Comparison of ENCODE assay signal across 9 cellular contexts in the genomic region with DNA sequence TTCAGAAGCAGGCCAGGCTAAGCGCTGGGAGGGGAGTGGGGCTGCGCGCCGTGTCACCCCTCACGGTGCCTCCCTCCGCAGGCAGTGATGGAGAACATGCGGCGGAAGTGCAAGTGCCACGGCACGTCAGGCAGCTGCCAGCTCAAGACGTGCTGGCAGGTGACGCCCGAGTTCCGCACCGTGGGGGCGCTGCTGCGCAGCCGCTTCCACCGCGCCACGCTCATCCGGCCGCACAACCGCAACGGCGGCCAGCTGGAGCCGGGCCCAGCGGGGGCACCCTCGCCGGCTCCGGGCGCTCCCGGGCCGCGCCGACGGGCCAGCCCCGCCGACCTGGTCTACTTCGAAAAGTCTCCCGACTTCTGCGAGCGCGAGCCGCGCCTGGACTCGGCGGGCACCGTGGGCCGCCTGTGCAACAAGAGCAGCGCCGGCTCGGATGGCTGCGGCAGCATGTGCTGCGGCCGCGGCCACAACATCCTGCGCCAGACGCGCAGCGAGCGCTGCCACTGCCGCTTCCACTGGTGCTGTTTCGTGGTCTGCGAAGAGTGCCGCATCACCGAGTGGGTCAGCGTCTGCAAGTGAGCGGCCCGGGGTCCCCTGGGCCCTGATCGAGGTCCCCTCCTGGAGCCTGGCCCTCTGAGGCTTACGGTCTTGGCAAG. TPM values are rescaled to one million over a fixed set of nuclear protein-coding genes. Genes with fewer than 3 reads are reported as not detected.
A peak's percentile ranks its signal among the peaks of the same experiment; 100 is the strongest.
DNase-seq lines count a peak whose midpoint lies in the region; ATAC-seq, FAIRE-seq and TF ChIP-seq lines count a peak whose summit lies in the region.
"Had no signal": no experiment of that assay in that cellular context is flagged by ENCODE, and none has a peak within 500 bp of the region (broad histone marks: within the 10 kb centered on the region; RNA-seq: fewer than 3 reads in every experiment).

No MANE protein-coding gene starts in this region.

- H3K36me3 ChIP-seq in pancreas = no peaks in the 10 kb centered on the region
- H3K36me3 ChIP-seq in tibial nerve = no peaks in the 10 kb centered on the region

- peak in 1 of 2 donors; percentile 25 for TF ChIP-seq EP300 in tibial nerve (IDR thresholded peaks at IDR 0.05)

- H3K9me3 ChIP-seq in pancreas = no peaks in the 10 kb centered on the region
- no peaks in the 10 kb centered on the region for H3K9me3 ChIP-seq in tibial nerve

- no peaks in the 10 kb centered on the region for H3K36me3 Mint-ChIP-seq in activated T-helper 2 cell treated with anti-CD3 and anti-CD28 coated beads, Interferon-gamma antibody, Interleukin-2, Interleukin-4, amounts not matched to agents 10 μg/mL and 5 μg/mL and 100 μg/mL, durations not matched to agents 14 hours and 24 hours and 36 hours (ENCODE audit: low read depth)

- peak overlapping the region in 3 of 4 donors; percentile 9 to 48 (median 34) for H3K4me3 ChIP-seq in pancreas
- H3K4me3 ChIP-seq in tibial nerve = peak overlapping the region; percentile 2 to 52 (median 28)

- TF ChIP-seq POLR2A in tibial nerve (IDR thresholded peaks at IDR 0.05) = no peak

- H3K4me1 ChIP-seq in pancreas (no peaks in the 10 kb centered on the region), tibial nerve (peaks cover 0 to 40% (median 26%) of the 10 kb centered on the region in 4 donors)

- H3K27me3 Mint-ChIP-seq in activated T-helper 2 cell treated with anti-CD3 and anti-CD28 coated beads, Interferon-gamma antibody, Interleukin-2, Interleukin-4, amounts not matched to agents 10 μg/mL and 5 μg/mL and 100 μg/mL, durations not matched to agents 14 hours and 24 hours and 36 hours (ENCODE audit: low read depth) = peaks cover 25% of the 10 kb centered on the region

- peak; percentile 90 for DNase-seq in DMS53 (lab: John Stamatoyannopoulos, UW)
- peak; percentile 93 for DNase-seq in HuH-7 (ENCODE audit: low spot score)
- DNase-seq in RPMI7951 (ENCODE audit: low read depth) = peak; percentile 68
- DNase-seq in activated T-helper 2 cell treated with anti-CD3 and anti-CD28 coated beads, Interferon-gamma antibody, Interleukin-2, Interleukin-4, amounts not matched to agents 10 μg/mL and 5 μg/mL and 100 μg/mL, durations not matched to agents 14 hours and 24 hours and 36 hours (ENCODE audit: low spot score) = peak; percentile 77
- DNase-seq in foreskin melanocyte = peak; percentile 14
- DNase-seq in pancreas = peak; percentile 62 to 88 (median 76)
- DNase-seq in tibial nerve (ENCODE audit: low spot score in 2 of 2) = peak in 1 of 2 donors; percentile 24

- intact Hi-C loops in activated T-helper 2 cell treated with anti-CD3 and anti-CD28 coated beads, Interferon-gamma antibody, Interleukin-2, Interleukin-4, amounts not matched to agents 10 μg/mL and 5 μg/mL and 100 μg/mL, durations not matched to agents 14 hours and 24 hours and 36 hours (cut with micrococcal nuclease) = loop anchor here (10.0 kb wide), 2 partner anchors 608 to 1668 kb away; no protein-coding TSS in a partner anchor
- intact Hi-C loops in pancreas (cut with DNase I) = no loop called here

- ATAC-seq in GM21447 (IDR thresholded peaks at IDR 0.05; ENCODE audit: unreplicated experiment) (peak; percentile 39), pancreas (peak; percentile 77 to 93 (median 87))

- WGBS in pancreas, 2 donors = 1 to 2% methylated on average over 62 to 72 of the region's 72 CpGs
- 1 to 2% methylated on average over 32 to 71 of the region's 72 CpGs for WGBS in tibial nerve, 2 donors

- H3K9me3 Mint-ChIP-seq in activated T-helper 2 cell treated with anti-CD3 and anti-CD28 coated beads, Interferon-gamma antibody, Interleukin-2, Interleukin-4, amounts not matched to agents 10 μg/mL and 5 μg/mL and 100 μg/mL, durations not matched to agents 14 hours and 24 hours and 36 hours = no peaks in the 10 kb centered on the region

- H3K27ac ChIP-seq in pancreas = no peak overlapping the region
- H3K27ac ChIP-seq in tibial nerve = peak overlapping the region in 2 of 4 donors; percentile 27 to 64

- H3K27ac Mint-ChIP-seq in activated T-helper 2 cell treated with anti-CD3 and anti-CD28 coated beads, Interferon-gamma antibody, Interleukin-2, Interleukin-4, amounts not matched to agents 10 μg/mL and 5 μg/mL and 100 μg/mL, durations not matched to agents 14 hours and 24 hours and 36 hours = peak overlapping the region; percentile 69

- peak in 3 of 4 donors; percentile 15 to 19 (median 15) for TF ChIP-seq CTCF in pancreas (IDR thresholded peaks at IDR 0.05)
- TF ChIP-seq CTCF in tibial nerve (IDR thresholded peaks at IDR 0.05) = peak in 4 of 5 experiments; percentile 38 to 59 (median 46)

- peak overlapping the region; percentile 72 for H3K4me3 Mint-ChIP-seq in activated T-helper 2 cell treated with anti-CD3 and anti-CD28 coated beads, Interferon-gamma antibody, Interleukin-2, Interleukin-4, amounts not matched to agents 10 μg/mL and 5 μg/mL and 100 μg/mL, durations not matched to agents 14 hours and 24 hours and 36 hours (ENCODE audit: low read depth)

- peaks cover 39% of the 10 kb centered on the region for H3K4me1 Mint-ChIP-seq in activated T-helper 2 cell treated with anti-CD3 and anti-CD28 coated beads, Interferon-gamma antibody, Interleukin-2, Interleukin-4, amounts not matched to agents 10 μg/mL and 5 μg/mL and 100 μg/mL, durations not matched to agents 14 hours and 24 hours and 36 hours (ENCODE audit: low read depth)

- H3K27me3 ChIP-seq in pancreas (peaks cover 0 to 6% (median 2%) of the 10 kb centered on the region in 4 donors), tibial nerve (peaks cover 0 to 49% of the 10 kb centered on the region in 2 donors)

- no peak for FAIRE-seq in pancreas (lab: Jason Lieb, UNC)

RNA-seq across cellular contexts. Expression of a gene that starts 12.2 kb away (rescaled TPM):
- 0.72 and 1.4 TPM in 2 replicates for total RNA-seq in RPMI7951 (2014; rRNA removed; shearing (Covaris generic))
- 0.18 and 0.59 TPM in 2 replicates for total RNA-seq in activated T-helper 2 cell treated with anti-CD3 and anti-CD28 coated beads, Interferon-gamma antibody, Interleukin-2, Interleukin-4, amounts not matched to agents 10 μg/mL and 5 μg/mL and 100 μg/mL, durations not matched to agents 14 hours and 24 hours and 36 hours
- total RNA-seq in pancreas (1 to 10 TPM in 1 of 6 donors, under 1 TPM in 2, not detected in 3; 0.15 to 1.5 (median 0.23) TPM), tibial nerve (1 to 10 TPM in 1 of 4 donors, under 1 TPM in 2, not detected in 1; 0.21 to 1.3 (median 0.39) TPM)
- polyA plus RNA-seq in pancreas = under 1 TPM; 0.05 to 0.30 TPM
- total RNA-seq: pulmonary artery endothelial cell had no signal

RNA-seq across cellular contexts. Expression of a gene that starts 33.2 kb away (rescaled TPM):
- total RNA-seq in RPMI7951 (2014; rRNA removed; shearing (Covaris generic)) = 3.4 and 4.2 TPM in 2 replicates
- not detected in 2 replicates for total RNA-seq in activated T-helper 2 cell treated with anti-CD3 and anti-CD28 coated beads, Interferon-gamma antibody, Interleukin-2, Interleukin-4, amounts not matched to agents 10 μg/mL and 5 μg/mL and 100 μg/mL, durations not matched to agents 14 hours and 24 hours and 36 hours
- total RNA-seq in pancreas (under 1 TPM in 5 of 6 donors, not detected in 1; 0.09 to 0.53 (median 0.16) TPM), tibial nerve (10 to 100 TPM; 26.1 to 81.5 (median 48.2) TPM)
- polyA plus RNA-seq in pancreas = 1 to 10 TPM in 1 of 2 donors, under 1 TPM in 1; 0.38 to 1.2 TPM
- total RNA-seq: pulmonary artery endothelial cell had no signal
